In genomic region chr18:74275736-74276135, GRCh38 we compare ENCODE assay signal across 30 cellular contexts. TPM values are rescaled to one million over a fixed set of nuclear protein-coding genes. Genes with fewer than 3 reads are reported as not detected.
"Had no signal": no experiment of that assay in that cellular context is flagged by ENCODE, and none has a peak within 500 bp of the region (broad histone marks: within the 10 kb centered on the region; RNA-seq: fewer than 3 reads in every experiment).

No MANE protein-coding gene starts in this region.

- H3K27me3 ChIP-seq: heart right ventricle, hepatocyte, ovary, sigmoid colon, spleen, tibial nerve, uterus had no signal

- DNase-seq: heart right ventricle; islet precursor cell; left ventricle myocardium inferior; mesendoderm; naive B cell; natural killer cell; ovary; retina; right cardiac atrium; sigmoid colon; small intestine; spleen; stimulated activated CD4-positive, alpha-beta T cell treated with anti-CD3 and anti-CD28 coated beads, Interleukin-4, amount 100 ng/mL, for 24 hours; stimulated activated naive CD4-positive, alpha-beta T cell; substantia nigra; uterus had no signal

- H3K9me3 ChIP-seq: heart right ventricle, left ventricle myocardium inferior, ovary, prostate gland, sigmoid colon, spleen, tibial nerve, uterus had no signal

- H3K27me3 Mint-ChIP-seq: naive B cell; stimulated activated naive CD8-positive, alpha-beta T cell treated with anti-CD3 and anti-CD28 coated beads, Interleukin-15, Interleukin-2, amounts not matched to agents 100 ng/mL and 50 ng/mL, for 24 hours had no signal

- H3K4me1 ChIP-seq: prostate gland, uterus had no signal

- H3K9me3 Mint-ChIP-seq: mesothelial cell of epicardium; naive B cell; natural killer cell; stimulated activated effector memory CD8-positive, alpha-beta T cell treated with anti-CD3 and anti-CD28 coated beads, Interleukin-12 subunit alpha, Interleukin-12 subunit beta, amount 100 ng/mL, for 72 hours; stimulated activated naive CD8-positive, alpha-beta T cell treated with anti-CD3 and anti-CD28 coated beads, Interleukin-15, Interleukin-2, amounts not matched to agents 100 ng/mL and 50 ng/mL, for 24 hours had no signal

- H2AFZ ChIP-seq: hepatocyte had no signal

- H3K4me2 ChIP-seq: hepatocyte had no signal

- H3K27ac ChIP-seq: heart right ventricle, hepatocyte, left ventricle myocardium inferior, ovary, prostate gland, tibial nerve, uterus had no signal

- H3K4me3 ChIP-seq: heart right ventricle, hepatocyte, left ventricle myocardium inferior, ovary, prostate gland, sigmoid colon, spleen, tibial nerve, uterus had no signal

- H3K36me3 Mint-ChIP-seq: mesothelial cell of epicardium, natural killer cell had no signal

- FAIRE-seq: small intestine had no signal

- H3K36me3 ChIP-seq: left ventricle myocardium inferior, ovary, prostate gland, uterus had no signal

- H3K4me3 Mint-ChIP-seq: mesothelial cell of epicardium; naive B cell; natural killer cell; stimulated activated effector memory CD8-positive, alpha-beta T cell treated with anti-CD3 and anti-CD28 coated beads, Interleukin-12 subunit alpha, Interleukin-12 subunit beta, amount 100 ng/mL, for 72 hours; stimulated activated naive CD8-positive, alpha-beta T cell treated with anti-CD3 and anti-CD28 coated beads, Interleukin-15, Interleukin-2, amounts not matched to agents 100 ng/mL and 50 ng/mL, for 24 hours had no signal

- H3K27ac Mint-ChIP-seq: mesothelial cell of epicardium; natural killer cell; stimulated activated effector memory CD8-positive, alpha-beta T cell treated with anti-CD3 and anti-CD28 coated beads, Interleukin-12 subunit alpha, Interleukin-12 subunit beta, amount 100 ng/mL, for 72 hours; stimulated activated naive CD8-positive, alpha-beta T cell treated with anti-CD3 and anti-CD28 coated beads, Interleukin-15, Interleukin-2, amounts not matched to agents 100 ng/mL and 50 ng/mL, for 24 hours had no signal

- ATAC-seq: natural killer cell; stimulated activated effector memory CD8-positive, alpha-beta T cell treated with anti-CD3 and anti-CD28 coated beads, Interleukin-12 subunit alpha, Interleukin-12 subunit beta, amount 100 ng/mL, for 72 hours had no signal

RNA-seq across cellular contexts. Expression of gene C18orf63, which starts 39.9 kb away (rescaled TPM):
- total RNA-seq: heart right ventricle, hepatocyte, kidney epithelial cell, left ventricle myocardium inferior, lower leg skin, lung microvascular endothelial cell, mesothelial cell of epicardium, mononuclear cell, natural killer cell, omental fat pad, ovary, right cardiac atrium, sigmoid colon, temporal lobe, tibial nerve, ureter, uterus had no signal
- polyA plus RNA-seq: heart right ventricle, hepatocyte, neural cell, ovary, right cardiac atrium, sigmoid colon, small intestine had no signal
